ENCODE assay signal across 33 cellular contexts in the genomic region with DNA sequence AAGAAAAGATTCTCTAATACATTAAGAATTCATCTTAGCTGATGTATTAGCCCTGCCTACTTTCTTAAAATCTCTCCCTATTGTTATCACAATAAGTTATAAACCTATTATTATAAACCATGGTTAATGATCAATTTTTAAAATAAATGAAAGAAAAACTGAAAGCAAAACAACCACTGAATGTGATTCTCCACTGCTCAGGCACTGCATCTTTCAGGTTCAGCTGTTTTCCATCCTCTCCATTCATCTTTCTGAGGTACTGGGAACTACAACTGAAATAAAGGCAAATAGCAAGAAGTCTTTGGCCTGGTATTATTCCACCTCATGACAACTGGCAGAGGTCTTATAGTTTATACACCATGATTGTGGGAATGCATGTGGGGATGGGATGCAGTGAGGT.
"Had no signal": no experiment of that assay in that cellular context is flagged by ENCODE, and none has a peak within 500 bp of the region (broad histone marks: within the 10 kb centered on the region; RNA-seq: fewer than 3 reads in every experiment).

No MANE protein-coding gene starts in this region.

- DNase-seq: activated B cell treated with CpG ODN at 0.5 μM for 24 hours; activated CD4-positive, alpha-beta memory T cell treated with anti-CD3 and anti-CD28 coated beads for 36 hours; activated CD4-positive, alpha-beta T cell treated with anti-CD3 and anti-CD28 coated beads for 4 hours; activated CD4-positive, alpha-beta T cell treated with anti-CD3 and anti-CD28 coated beads, Interleukin-2, amount 10 ng/mL, durations not matched to agents 24 days and 14 days; activated CD4-positive, alpha-beta T cell treated with anti-CD3 and anti-CD28 coated beads, Interleukin-2, amount 50 U/mL, for 1 hour; activated CD4-positive, alpha-beta T cell treated with anti-CD3 and anti-CD28 coated beads, Interleukin-2, amount 50 U/mL, for 4 hours; activated CD4-positive, CD25-positive, alpha-beta regulatory T cell treated with anti-CD3 and anti-CD28 coated beads, Interleukin-2, amount 50 U/mL, for 72 hours; activated CD8-positive, alpha-beta memory T cell treated with anti-CD3 and anti-CD28 coated beads, Interleukin-2, amount 50 U/mL, for 4 hours; activated CD8-positive, alpha-beta T cell treated with anti-CD3 and anti-CD28 coated beads for 36 hours; activated effector memory CD4-positive, alpha-beta T cell treated with anti-CD3 and anti-CD28 coated beads, Interleukin-2, amount 50 U/mL, for 16 hours; activated gamma-delta T cell treated with Interleukin-2 at 50 U/mL for 16 hours; activated naive CD4-positive, alpha-beta T cell; activated naive CD4-positive, alpha-beta T cell treated with anti-CD3 and anti-CD28 coated beads for 36 hours; activated naive CD4-positive, alpha-beta T cell treated with anti-CD3 and anti-CD28 coated beads, Interleukin-2, amount 50 U/mL, for 16 hours; activated naive CD8-positive, alpha-beta T cell treated with anti-CD3 and anti-CD28 coated beads for 36 hours; activated T-cell treated with anti-CD3 and anti-CD28 coated beads for 4 hours; activated T-cell treated with anti-CD3 and anti-CD28 coated beads, Interleukin-2, amount 50 U/mL, for 1 hour; activated T-cell treated with anti-CD3 and anti-CD28 coated beads, Interleukin-2, amount 50 U/mL, for 4 hours; activated T-cell treated with anti-CD3 and anti-CD28 coated beads, Interleukin-2, amount 50 U/mL, for 72 hours; adrenal gland; amniotic stem cell; aorta; body of pancreas; brain microvascular endothelial cell; central memory CD4-positive, alpha-beta T cell; T-helper 2 cell; T-helper 9 cell had no signal

- H3K27ac ChIP-seq: adrenal gland, body of pancreas, brain microvascular endothelial cell, breast epithelium, VCaP had no signal

- H3K9me3 ChIP-seq: adrenal gland had no signal

- H3K4me1 ChIP-seq: adrenal gland, breast epithelium had no signal

- H3K36me3 ChIP-seq: adrenal gland, brain microvascular endothelial cell, breast epithelium had no signal

- H3K27me3 ChIP-seq: adrenal gland, body of pancreas, brain microvascular endothelial cell, breast epithelium had no signal

- H3K4me3 ChIP-seq: adrenal gland, body of pancreas, breast epithelium had no signal

- FAIRE-seq: astrocyte, TTC549 had no signal

- ATAC-seq: activated CD8-positive, alpha-beta T cell treated with anti-CD3 and anti-CD28 coated beads for 36 hours; activated naive CD4-positive, alpha-beta T cell treated with anti-CD3 and anti-CD28 coated beads, Interleukin-2, amount 50 U/mL, for 72 hours; activated T-cell treated with anti-CD3 and anti-CD28 coated beads, Interleukin-2, amount 50 U/mL, for 4 hours; activated T-cell treated with anti-CD3 and anti-CD28 coated beads, Interleukin-2, amount 50 U/mL, for 72 hours; activated T-helper 17 cell treated with anti-CD3 and anti-CD28 coated beads, Interleukin-2, amount 50 U/mL, for 72 hours; body of pancreas had no signal
